ENCODE assay signal across 14 cellular contexts in genomic region chr3:106215047-106215446, GRCh38.
DNase-seq lines count a peak whose midpoint lies in the region; ATAC-seq and TF ChIP-seq lines count a peak whose summit lies in the region.
"Had no signal": no experiment of that assay in that cellular context is flagged by ENCODE, and none has a peak within 500 bp of the region (broad histone marks: within the 10 kb centered on the region; RNA-seq: fewer than 3 reads in every experiment).

No MANE protein-coding gene starts in this region.

- H3K4me3 ChIP-seq in astrocyte of the cerebellum (ENCODE audit: low read depth, low read length) = no peak overlapping the region
- H3K4me3 ChIP-seq in right atrium auricular region = no peak overlapping the region
- H3K4me3 ChIP-seq in tibial artery = no peak overlapping the region

- in situ Hi-C loops in astrocyte of the cerebellum (cut with HindIII; ENCODE audit: low sequenced_read_pairs) = no loop called here

- H3K36me3 Mint-ChIP-seq in T-helper 1 cell treated with Interleukin-12 subunit alpha and Interleukin-12 subunit beta and Interleukin-4 antibody, amounts not matched to agents 30 μg/mL and 1 μg/mL, for 36 hours (ENCODE audit: low read depth) = peaks cover 31% of the 10 kb centered on the region
- no peaks in the 10 kb centered on the region for H3K36me3 Mint-ChIP-seq in CD14-positive monocyte

- TF ChIP-seq CTCF in astrocyte of the cerebellum (IDR thresholded peaks at IDR 0.05; ENCODE audit: low read depth, low read length, missing control alignments) (no peak), right atrium auricular region (IDR thresholded peaks at IDR 0.05) (no peak), tibial artery (IDR thresholded peaks at IDR 0.05) (no peak), CD14-positive monocyte (IDR thresholded peaks at IDR 0.05) (no peak)

- H3K9me3 ChIP-seq in right atrium auricular region (peaks cover 0 to 5% of the 10 kb centered on the region in 2 donors), tibial artery (no peaks in the 10 kb centered on the region)

- H3K4me1 ChIP-seq in right atrium auricular region (no peaks in the 10 kb centered on the region), tibial artery (no peaks in the 10 kb centered on the region)
- H3K4me1 ChIP-seq: parathyroid adenoma had no signal

- peak overlapping the region; percentile 40 for H3K4me3 Mint-ChIP-seq in T-helper 1 cell treated with Interleukin-12 subunit alpha and Interleukin-12 subunit beta and Interleukin-4 antibody, amounts not matched to agents 30 μg/mL and 1 μg/mL, for 36 hours
- no peak overlapping the region for H3K4me3 Mint-ChIP-seq in CD14-positive monocyte

- peaks cover 28% of the 10 kb centered on the region for H3K4me1 Mint-ChIP-seq in T-helper 1 cell treated with Interleukin-12 subunit alpha and Interleukin-12 subunit beta and Interleukin-4 antibody, amounts not matched to agents 30 μg/mL and 1 μg/mL, for 36 hours (ENCODE audit: low read depth)
- H3K4me1 Mint-ChIP-seq in CD14-positive monocyte = no peaks in the 10 kb centered on the region

- intact Hi-C loops in tibial artery (cut with DNase I; ENCODE audit: low total_unique reads) = no loop called here
- intact Hi-C loops in CD14-positive monocyte (cut with micrococcal nuclease) = no loop called here

- DNase-seq in ELR (ENCODE audit: low read depth) = peak; percentile 36
- peak; percentile 39 for DNase-seq in astrocyte of the cerebellum (ENCODE audit: low read depth)
- peak; percentile 19 to 31 for DNase-seq in stimulated activated CD4-positive, alpha-beta T cell treated with anti-CD3 and anti-CD28 coated beads, Interleukin-15, amount 100 ng/mL, for 48 hours (ENCODE audit: low read depth in 2 of 2)
- no peak for DNase-seq in right atrium auricular region (ENCODE audit: low spot score)
- no peak for DNase-seq in tibial artery
- DNase-seq in CD14-positive monocyte (ENCODE audit: low spot score) = no peak
- DNase-seq: erythroblast, mesendoderm, NCI-H1092 had no signal

- ATAC-seq in SK-N-SH treated with all-trans-retinoic acid at 6 μM for 48 hours = no peak
- ATAC-seq: HCT116 had no signal

- H3K27me3 ChIP-seq in right atrium auricular region (no peaks in the 10 kb centered on the region), tibial artery (no peaks in the 10 kb centered on the region)

- H3K36me3 ChIP-seq in right atrium auricular region (no peaks in the 10 kb centered on the region), tibial artery (no peaks in the 10 kb centered on the region)

- H3K27ac ChIP-seq in right atrium auricular region = no peak overlapping the region
- H3K27ac ChIP-seq in tibial artery = no peak overlapping the region
- H3K27ac ChIP-seq: C4-2B, parathyroid adenoma had no signal

- H3K27me3 Mint-ChIP-seq in T-helper 1 cell treated with Interleukin-12 subunit alpha and Interleukin-12 subunit beta and Interleukin-4 antibody, amounts not matched to agents 30 μg/mL and 1 μg/mL, for 36 hours (ENCODE audit: low read depth) = no peaks in the 10 kb centered on the region
- peaks cover 0 to 2% (median 0%) of the 10 kb centered on the region in 3 donors for H3K27me3 Mint-ChIP-seq in CD14-positive monocyte (ENCODE audit: low read depth in 3 of 3)

- peaks cover 39% of the 10 kb centered on the region for H3K9me3 Mint-ChIP-seq in T-helper 1 cell treated with Interleukin-12 subunit alpha and Interleukin-12 subunit beta and Interleukin-4 antibody, amounts not matched to agents 30 μg/mL and 1 μg/mL, for 36 hours
- H3K9me3 Mint-ChIP-seq in CD14-positive monocyte = peaks cover 0 to 9% (median 5%) of the 10 kb centered on the region in 7 donors

- H3K27ac Mint-ChIP-seq in T-helper 1 cell treated with Interleukin-12 subunit alpha and Interleukin-12 subunit beta and Interleukin-4 antibody, amounts not matched to agents 30 μg/mL and 1 μg/mL, for 36 hours = peak overlapping the region; percentile 58
- H3K27ac Mint-ChIP-seq in CD14-positive monocyte = no peak overlapping the region

TF ChIP-seq in SK-N-SH treated with all-trans-retinoic acid at 6 μM for 48 hours, 23 proteins besides CTCF, POLR2A, EP300 and RAD21:
- TF ChIP-seq, protein P1, sequence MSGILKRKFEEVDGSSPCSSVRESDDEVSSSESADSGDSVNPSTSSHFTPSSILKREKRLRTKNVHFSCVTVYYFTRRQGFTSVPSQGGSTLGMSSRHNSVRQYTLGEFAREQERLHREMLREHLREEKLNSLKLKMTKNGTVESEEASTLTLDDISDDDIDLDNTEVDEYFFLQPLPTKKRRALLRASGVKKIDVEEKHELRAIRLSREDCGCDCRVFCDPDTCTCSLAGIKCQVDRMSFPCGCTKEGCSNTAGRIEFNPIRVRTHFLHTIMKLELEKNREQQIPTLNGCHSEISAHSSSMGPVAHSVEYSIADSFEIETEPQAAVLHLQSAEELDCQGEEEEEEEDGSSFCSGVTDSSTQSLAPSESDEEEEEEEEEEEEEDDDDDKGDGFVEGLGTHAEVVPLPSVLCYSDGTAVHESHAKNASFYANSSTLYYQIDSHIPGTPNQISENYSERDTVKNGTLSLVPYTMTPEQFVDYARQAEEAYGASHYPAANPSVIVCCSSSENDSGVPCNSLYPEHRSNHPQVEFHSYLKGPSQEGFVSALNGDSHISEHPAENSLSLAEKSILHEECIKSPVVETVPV (CRISPR knock-in tag; IDR thresholded peaks at IDR 0.05) = no peak
- TF ChIP-seq RARB (CRISPR knock-in tag; IDR thresholded peaks at IDR 0.05) (no peak), POU6F1 (CRISPR knock-in tag; IDR thresholded peaks at IDR 0.05; ENCODE audit: borderline replicate concordance, low read depth) (no peak), ESRRG (CRISPR knock-in tag; IDR thresholded peaks at IDR 0.05) (no peak), ZC3H10 (CRISPR knock-in tag; IDR thresholded peaks at IDR 0.05) (no peak)

Comparison
In these comparisons a context has a peak if more than half of its experiments do, and no peak if none do; other contexts are left out.
1. DNase-seq: peak in ELR (single experiment), astrocyte of the cerebellum (single experiment) and stimulated activated CD4-positive, alpha-beta T cell treated with anti-CD3 and anti-CD28 coated beads, Interleukin-15, amount 100 ng/mL, for 48 hours (2 of 2); none in right atrium auricular region (single experiment), tibial artery (0 of 2) and CD14-positive monocyte (single experiment).